In the genomic region with DNA sequence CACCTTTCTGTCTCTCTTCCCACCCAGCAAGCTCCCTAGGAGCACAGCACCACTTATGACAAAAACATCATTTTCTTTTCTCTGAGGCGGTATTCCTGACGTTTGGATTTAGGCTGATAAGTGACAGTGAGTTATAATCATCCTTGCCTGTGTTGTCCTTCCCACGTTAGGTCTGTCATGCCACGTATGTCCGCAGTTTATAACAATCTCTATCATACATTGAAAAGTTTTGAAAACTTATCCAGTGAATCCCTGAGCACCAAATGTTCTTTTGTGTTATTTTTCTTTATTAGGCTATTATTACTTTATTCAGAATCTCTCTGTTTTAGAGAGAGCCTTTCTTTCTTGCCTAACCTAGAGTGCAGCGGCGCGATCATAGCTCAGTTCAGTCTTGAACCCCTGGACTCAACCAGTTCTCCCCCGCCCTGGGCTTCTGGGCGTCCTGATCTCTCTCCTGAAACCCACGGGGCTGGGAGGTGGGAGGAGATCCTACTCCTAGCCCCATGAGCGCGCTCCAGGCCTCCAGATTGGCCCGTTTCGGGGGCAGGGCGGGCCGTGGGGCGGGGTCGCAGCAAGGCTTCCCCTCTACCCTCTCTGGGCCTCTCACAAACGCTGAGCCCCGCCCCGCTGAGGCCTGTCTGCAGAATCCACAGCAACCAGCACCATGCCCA, we compare ENCODE assay signal across 8 cellular contexts. TPM values are rescaled to one million over a fixed set of nuclear protein-coding genes. Genes with fewer than 3 reads are reported as not detected.
DNase-seq lines count a peak whose midpoint lies in the region; ATAC-seq and TF ChIP-seq lines count a peak whose summit lies in the region.

A gene (plus strand): TSS at position 606 of the 671 bp plus-strand sequence. CDS start 59 bp downstream, at position 665.

- H3K36me3 Mint-ChIP-seq in neural progenitor cell: peaks cover 5% of the 10 kb centered on the region
- no peaks in the 10 kb centered on the region for H3K36me3 Mint-ChIP-seq in stimulated activated naive CD8-positive, alpha-beta T cell treated with anti-CD3 and anti-CD28 coated beads, Interleukin-15, Interleukin-2, amounts not matched to agents 100 ng/mL and 50 ng/mL, for 24 hours (ENCODE audit: low read depth)

- no peaks in the 10 kb centered on the region for H3K9me3 ChIP-seq in neural progenitor cell (ENCODE audit: low read depth)

- peak within 1 kb of the TSS; percentile 64 for H3K27ac Mint-ChIP-seq in neural progenitor cell
- H3K27ac Mint-ChIP-seq in stimulated activated naive CD8-positive, alpha-beta T cell treated with anti-CD3 and anti-CD28 coated beads, Interleukin-15, Interleukin-2, amounts not matched to agents 100 ng/mL and 50 ng/mL, for 24 hours: no peak within 1 kb of the TSS

- H4K20me1 ChIP-seq in neural progenitor cell (ENCODE audit: low read depth): no peaks in the 10 kb centered on the region

- peak within 1 kb of the TSS; percentile 75 for H3K4me2 ChIP-seq in neural progenitor cell

- peak within 1 kb of the TSS; percentile 84 for H3K4me3 Mint-ChIP-seq in neural progenitor cell
- peak within 1 kb of the TSS; percentile 70 for H3K4me3 Mint-ChIP-seq in stimulated activated naive CD8-positive, alpha-beta T cell treated with anti-CD3 and anti-CD28 coated beads, Interleukin-15, Interleukin-2, amounts not matched to agents 100 ng/mL and 50 ng/mL, for 24 hours

- H3K36me3 ChIP-seq in neural progenitor cell: no peaks in the 10 kb centered on the region

- no peak within 1 kb of the TSS for H3K27ac ChIP-seq in neural progenitor cell

- TF ChIP-seq CTCF in foreskin fibroblast (IDR thresholded peaks at IDR 0.05; ENCODE audit: low read depth, low read length) (no peak), neural progenitor cell (IDR thresholded peaks at IDR 0.05) (no peak)

- peak within 1 kb of the TSS; percentile 66 for H2AFZ ChIP-seq in neural progenitor cell (replicated peaks)

- H3F3A ChIP-seq in neural progenitor cell (ENCODE audit: low read depth): no peaks in the 10 kb centered on the region

- no peaks in the 10 kb centered on the region for H3K27me3 ChIP-seq in neural progenitor cell

- H3K4me3 ChIP-seq in foreskin fibroblast (ENCODE audit: low read depth in 1 of 2, low read length in 2 of 2) (peak within 1 kb of the TSS; percentile 49 to 70), neural progenitor cell (peak within 1 kb of the TSS; percentile 56)

- DNase-seq in SIG-M5 treated with dmso at 0.1 percent for 504 hours (lab: John Stamatoyannopoulos, UW; ENCODE audit: unreplicated experiment): peak; percentile 72
- DNase-seq in SIG-M5 (lab: John Stamatoyannopoulos, UW): no peak
- DNase-seq in OCI-M2 (lab: John Stamatoyannopoulos, UW; ENCODE audit: unreplicated experiment): peak; percentile 21
- DNase-seq in activated effector memory CD4-positive, alpha-beta T cell treated with Interleukin-2 at 50 U/mL for 16 hours: peak; percentile 73
- peak; percentile 87 to 96 for DNase-seq in foreskin fibroblast
- DNase-seq in neural progenitor cell (ENCODE audit: low spot score): peak; percentile 95

- H3K27me3 Mint-ChIP-seq in neural progenitor cell (ENCODE audit: insufficient read depth, low read depth): peaks cover 2% of the 10 kb centered on the region
- no peaks in the 10 kb centered on the region for H3K27me3 Mint-ChIP-seq in stimulated activated naive CD8-positive, alpha-beta T cell treated with anti-CD3 and anti-CD28 coated beads, Interleukin-15, Interleukin-2, amounts not matched to agents 100 ng/mL and 50 ng/mL, for 24 hours

- H3K9me3 Mint-ChIP-seq in neural progenitor cell: peaks cover 4% of the 10 kb centered on the region
- no peaks in the 10 kb centered on the region for H3K9me3 Mint-ChIP-seq in stimulated activated naive CD8-positive, alpha-beta T cell treated with anti-CD3 and anti-CD28 coated beads, Interleukin-15, Interleukin-2, amounts not matched to agents 100 ng/mL and 50 ng/mL, for 24 hours

- H3K4me1 Mint-ChIP-seq in neural progenitor cell: peaks cover 12% of the 10 kb centered on the region
- H3K4me1 Mint-ChIP-seq in stimulated activated naive CD8-positive, alpha-beta T cell treated with anti-CD3 and anti-CD28 coated beads, Interleukin-15, Interleukin-2, amounts not matched to agents 100 ng/mL and 50 ng/mL, for 24 hours (ENCODE audit: low read depth): peaks cover 23% of the 10 kb centered on the region

- peaks cover 6% of the 10 kb centered on the region for H3K4me1 ChIP-seq in neural progenitor cell

- no peaks in the 10 kb centered on the region for H3K79me2 ChIP-seq in neural progenitor cell (ENCODE audit: low read depth)

- no peak within 1 kb of the TSS for H3K9ac ChIP-seq in neural progenitor cell

- ATAC-seq in HG03159 (IDR thresholded peaks at IDR 0.05; ENCODE audit: unreplicated experiment): peak; percentile 83

RNA-seq across cellular contexts. Expression of the gene that starts here (rescaled TPM):
- total RNA-seq in neural progenitor cell (ENCODE audit: low replicate concordance): 15.6 and 24.2 TPM in 2 replicates
